ENCODE assay signal across 24 cellular contexts in the genomic region with DNA sequence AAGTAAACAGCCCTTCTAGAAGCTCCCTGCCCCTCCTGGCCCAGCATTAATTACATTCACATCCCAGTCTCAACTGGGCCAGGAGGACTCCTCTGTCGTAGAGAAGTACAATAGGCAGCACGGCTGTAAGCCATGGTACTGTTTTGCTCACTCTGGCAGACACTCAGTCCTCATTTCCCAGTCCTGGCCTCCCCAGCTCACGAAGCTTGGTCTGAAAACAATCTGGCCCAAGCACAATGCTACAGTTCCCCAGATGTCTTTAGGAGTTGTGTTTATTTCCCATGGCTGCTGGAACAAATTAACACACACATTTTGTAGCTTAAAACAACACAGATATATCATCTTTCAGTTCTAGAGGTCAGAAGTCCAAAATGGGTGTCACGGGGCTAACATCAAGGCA. TPM values are rescaled to one million over a fixed set of nuclear protein-coding genes. Genes with fewer than 3 reads are reported as not detected.
A peak's percentile ranks its signal among the peaks of the same experiment; 100 is the strongest.
DNase-seq lines count a peak whose midpoint lies in the region; ATAC-seq and TF ChIP-seq lines count a peak whose summit lies in the region.
"Had no signal": no experiment of that assay in that cellular context is flagged by ENCODE, and none has a peak within 500 bp of the region (broad histone marks: within the 10 kb centered on the region; RNA-seq: fewer than 3 reads in every experiment).

No MANE protein-coding gene starts in this region.

- in situ Hi-C loops in gastrocnemius medialis (cut with MboI; ENCODE audit: low sequenced_read_pairs in 4 of 4) = no loop called here

- intact Hi-C loops in left ventricle myocardium superior (cut with micrococcal nuclease) (no loop called here), gastrocnemius medialis (cut with DNase I; ENCODE audit: low total_unique reads) (loop anchor here (5.0 kb wide), 1 partner anchor 58 kb away; a partner anchor contains a TSS)

- ATAC-seq in left ventricle myocardium superior = peak; percentile 40
- peak; percentile 31 to 39 for ATAC-seq in gastrocnemius medialis
- ATAC-seq: Panc1 had no signal

- H3K9me3 ChIP-seq in gastrocnemius medialis = no peaks in the 10 kb centered on the region
- H3K9me3 ChIP-seq: BLaER1 treated with 17β-estradiol and CSF1 and Interleukin-3, amounts not matched to agents 10 nM and 100 nM; Caco-2; SJCRH30 had no signal

- peak overlapping the region; percentile 18 to 74 (median 48) for H3K27ac ChIP-seq in gastrocnemius medialis
- H3K27ac ChIP-seq: BLaER1 treated with 17β-estradiol and CSF1 and Interleukin-3, amounts not matched to agents 10 nM and 100 nM; SJCRH30 had no signal

- no peak for TF ChIP-seq POLR2A in gastrocnemius medialis (IDR thresholded peaks at IDR 0.05)

- no peaks in the 10 kb centered on the region for H3K27me3 ChIP-seq in gastrocnemius medialis
- H3K27me3 ChIP-seq: BLaER1 treated with 17β-estradiol and CSF1 and Interleukin-3, amounts not matched to agents 10 nM and 100 nM; SJCRH30 had no signal

- peaks cover 8 to 27% of the 10 kb centered on the region in 2 donors for H3K4me1 ChIP-seq in gastrocnemius medialis
- H3K4me1 ChIP-seq: BLaER1 treated with 17β-estradiol and CSF1 and Interleukin-3, amounts not matched to agents 10 nM and 100 nM; SJCRH30 had no signal

- DNase-seq in choroid plexus epithelial cell (ENCODE audit: low read depth) = peak; percentile 1
- DNase-seq in fibroblast of gingiva (ENCODE audit: low read depth) = peak; percentile 48
- DNase-seq in left ventricle myocardium superior = no peak
- no peak for DNase-seq in gastrocnemius medialis
- DNase-seq in T-helper 2 cell = no peak
- DNase-seq in HuH-7.5 (ENCODE audit: low spot score) = no peak
- DNase-seq in NCI-H1417 (lab: John Stamatoyannopoulos, UW) = no peak
- DNase-seq: ACHN; Caco-2; CD4-positive, alpha-beta memory T cell; DMS 273 treated with DMSO at 0.1 percent for 48 hours; DMS79 treated with DMSO at 0.1 percent for 48 hours; H9; KBM-7; MM.1S; NCI-H1092; NCI-H146; NCI-H2029; NCI-H2227 treated with DMSO at 0.1 percent for 48 hours; NCI-H510A treated with DMSO at 0.1 percent for 48 hours; NCI-H748 treated with DMSO at 0.1 percent for 48 hours; SJCRH30 had no signal

- H3K36me3 ChIP-seq in gastrocnemius medialis = peaks cover 0 to 27% of the 10 kb centered on the region in 2 donors
- H3K36me3 ChIP-seq: BLaER1 treated with 17β-estradiol and CSF1 and Interleukin-3, amounts not matched to agents 10 nM and 100 nM; SJCRH30 had no signal

- H3K4me3 ChIP-seq in choroid plexus epithelial cell (ENCODE audit: low read depth, low read length) (no peak overlapping the region), gastrocnemius medialis (no peak overlapping the region)
- H3K4me3 ChIP-seq: BLaER1 treated with 17β-estradiol and CSF1 and Interleukin-3, amounts not matched to agents 10 nM and 100 nM; SJCRH30 had no signal

- TF ChIP-seq CTCF in choroid plexus epithelial cell (conservative IDR thresholded peaks at IDR 0.05; ENCODE audit: low read depth, low read length) = no peak
- no peak for TF ChIP-seq CTCF in gastrocnemius medialis (IDR thresholded peaks at IDR 0.05 in 4 of 5, conservative IDR thresholded peaks at IDR 0.05 in 1 of 5)

RNA-seq across cellular contexts. Expression of a gene that starts 13.0 kb away (rescaled TPM):
- not detected for total RNA-seq in left ventricle myocardium superior
- 10 to 100 TPM in 1 of 4 donors, 1 to 10 TPM in 2, under 1 TPM in 1; 0.41 to 11.6 (median 5.2) TPM for total RNA-seq in gastrocnemius medialis
- total RNA-seq: CD4-positive, alpha-beta memory T cell; H9 had no signal

RNA-seq across cellular contexts. Expression of a gene that starts 47.2 kb away (rescaled TPM):
- total RNA-seq in left ventricle myocardium superior (492 TPM), gastrocnemius medialis (100 to 1,000 TPM; 107 to 214 (median 147) TPM)
- total RNA-seq: Caco-2; CD4-positive, alpha-beta memory T cell; H9 had no signal

RNA-seq across cellular contexts. Expression of a gene that starts 55.3 kb away (rescaled TPM):
- total RNA-seq in left ventricle myocardium superior = 31.8 TPM
- total RNA-seq in gastrocnemius medialis = 10 to 100 TPM; 11.4 to 77.4 (median 47.1) TPM
- total RNA-seq: SJCRH30 had no signal

RNA-seq across cellular contexts. Expression of a gene that starts 59.2 kb away (rescaled TPM):
- total RNA-seq in left ventricle myocardium superior (24.1 TPM), gastrocnemius medialis (10 to 100 TPM; 20.0 to 29.5 (median 27.2) TPM)

Comparison
In these comparisons a context has a peak if more than half of its experiments do, and no peak if none do; other contexts are left out.
1. DNase-seq: peak in choroid plexus epithelial cell (single experiment) and fibroblast of gingiva (single experiment); none in left ventricle myocardium superior (single experiment), gastrocnemius medialis (0 of 2), T-helper 2 cell (0 of 5), HuH-7.5 (single experiment) and NCI-H1417 (0 of 3).